In genomic region chr3:111717601-111718000, GRCh38 we compare ENCODE assay signal across 8 cellular contexts. TPM values are rescaled to one million over a fixed set of nuclear protein-coding genes. Genes with fewer than 3 reads are reported as not detected.
DNase-seq lines count a peak whose midpoint lies in the region; ATAC-seq and TF ChIP-seq lines count a peak whose summit lies in the region.

No MANE protein-coding gene starts in this region.

- no peaks in the 10 kb centered on the region for H3K36me3 ChIP-seq in BJ (ENCODE audit: control insufficient read depth, insufficient read depth, low read length)

- no peak overlapping the region for H3K27ac ChIP-seq in caudate nucleus (ENCODE audit: low read depth, low read length)

- CTCF ChIA-PET in BJ (lab: Yijun Ruan, JAX): interaction anchor here (0.6 to 11.2 kb wide), 55 partner anchors 9 to 322 kb away, joined by 3 to 190 read pairs (median 5); partner anchors contain the start of genes ABHD10 and PHLDB2

- POLR2A ChIA-PET in BJ (lab: Charles Lee): no interaction called here

- H3K27me3 ChIP-seq in BJ (ENCODE audit: control insufficient read depth, insufficient read depth, low read length): no peaks in the 10 kb centered on the region

- ATAC-seq in GM19043 (IDR thresholded peaks at IDR 0.05; ENCODE audit: low read depth, unreplicated experiment): peak; percentile 92
- ATAC-seq in HG03175 (IDR thresholded peaks at IDR 0.05; ENCODE audit: unreplicated experiment): peak; percentile 88

- no peak overlapping the region for H3K4me3 ChIP-seq in BJ (ENCODE audit: low read depth, low read length)

- peak; percentile 87 for TF ChIP-seq CTCF in BJ (IDR thresholded peaks at IDR 0.05; ENCODE audit: insufficient read depth, low read depth, low read length)

- DNase-seq in BJ (ENCODE audit: low read depth) (no peak), NCI-H2227 treated with DMSO at 0.1 percent for 48 hours (lab: John Stamatoyannopoulos, UW) (peak; percentile 33), caudate nucleus (lab: John Stamatoyannopoulos, UW) (peak in 57 of 61 donors; percentile 7 to 92 (median 44)), kidney tubule cell (ENCODE audit: low spot score) (peak; percentile 93)
- DNase-seq in activated CD4-positive, CD25-positive, alpha-beta regulatory T cell (lab: John Stamatoyannopoulos, UW): peak; percentile 14 to 43 (median 24)
- DNase-seq in stimulated activated CD4-positive, alpha-beta T cell treated with anti-CD3 and anti-CD28 coated beads, Interleukin-4, amount 100 ng/mL, for 1 hour: peak; percentile 56

RNA-seq across cellular contexts. Expression of gene PLCXD2, which starts 43.1 kb away (rescaled TPM):
- polyA plus RNA-seq in BJ (2011; rRNA removed): 0.64 and 0.71 TPM in 2 replicates
- 1.5 and 1.7 TPM in 2 replicates for polyA minus RNA-seq in BJ (2011; rRNA and poly(A)+ RNA removed)
